In the genomic region with DNA sequence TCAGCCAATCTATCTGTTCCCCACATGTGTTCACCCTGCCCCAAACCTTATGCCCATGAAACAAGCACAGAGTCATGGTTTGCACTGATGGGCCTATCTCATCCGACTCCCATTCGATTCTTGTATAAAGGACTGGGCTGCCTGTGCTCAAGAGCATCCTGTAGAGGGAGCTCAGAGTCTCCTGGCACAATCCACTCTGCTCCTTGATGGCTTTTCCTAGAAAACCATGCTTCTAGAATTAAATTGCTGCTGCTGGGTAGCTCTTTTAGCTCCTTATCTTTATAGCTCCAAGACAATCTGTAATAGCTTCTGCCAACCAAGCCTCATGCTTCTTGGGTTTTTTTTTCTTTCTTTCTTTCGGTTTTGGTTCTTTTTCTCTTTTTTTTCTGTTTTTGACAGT, we compare ENCODE assay signal across 9 cellular contexts. TPM values are rescaled to one million over a fixed set of nuclear protein-coding genes. Genes with fewer than 3 reads are reported as not detected.
DNase-seq lines count a peak whose midpoint lies in the region; ATAC-seq, FAIRE-seq and TF ChIP-seq lines count a peak whose summit lies in the region.
"Had no signal": no experiment of that assay in that cellular context is flagged by ENCODE, and none has a peak within 500 bp of the region (broad histone marks: within the 10 kb centered on the region; RNA-seq: fewer than 3 reads in every experiment).

No MANE protein-coding gene starts in this region.

- no peak overlapping the region for H4K5ac ChIP-seq in mesendoderm (ENCODE audit: low read length)

- H2BK5ac ChIP-seq in mesendoderm (ENCODE audit: low read length): no peak overlapping the region
- H2BK5ac ChIP-seq in neuronal stem cell (ENCODE audit: low read length): no peak overlapping the region

- SMC1A ChIA-PET in GM12878 (lab: Charles Lee; ENCODE audit: uncharacterized antibody, unreplicated experiment): interaction anchor here (0.9 to 1.0 kb wide), 2 partner anchors 20 to 131 kb away, joined by 4 to 5 read pairs; no protein-coding TSS in a partner anchor

- DNase-seq in ELF-1 (ENCODE audit: low read depth, low spot score): peak; percentile 34
- no peak for DNase-seq in MM.1S
- DNase-seq in GM12878 (ENCODE audit: low read depth, low spot score): no peak
- DNase-seq in mesendoderm: peak; percentile 64
- DNase-seq in psoas muscle: no peak
- DNase-seq in neuronal stem cell (ENCODE audit: low spot score): no peak
- DNase-seq in ovary: no peak
- no peak for DNase-seq in stimulated activated CD4-positive, alpha-beta T cell treated with anti-CD3 and anti-CD28 coated beads, Interleukin-12 subunit alpha, Interleukin-12 subunit beta, amount 100 ng/mL, for 4 hours

- H3K14ac ChIP-seq in neuronal stem cell (ENCODE audit: low read length): no peak overlapping the region

- H2BK12ac ChIP-seq in neuronal stem cell (ENCODE audit: low read length): no peak overlapping the region

- H2BK120ac ChIP-seq in mesendoderm (ENCODE audit: low read depth, low read length) (no peak overlapping the region), neuronal stem cell (ENCODE audit: low read depth, low read length) (no peak overlapping the region)

- H2AFZ ChIP-seq in MM.1S (ENCODE audit: low read length) (no peak overlapping the region), GM12878 (ENCODE audit: control insufficient read depth, low read depth, low read length) (no peak overlapping the region), neuronal stem cell (ENCODE audit: low read length) (no peak overlapping the region)

- RAD21 ChIA-PET in GM12878 (lab: Charles Lee; ENCODE audit: unreplicated experiment): interaction anchor here (1.0 to 1.1 kb wide), 2 partner anchors 20 to 131 kb away, joined by 3 to 4 read pairs; no protein-coding TSS in a partner anchor

- no peak overlapping the region for H3K4me3 ChIP-seq in MM.1S (ENCODE audit: low read length)
- no peak overlapping the region for H3K4me3 ChIP-seq in GM12878
- no peak overlapping the region for H3K4me3 ChIP-seq in mesendoderm (ENCODE audit: low read length)
- H3K4me3 ChIP-seq in psoas muscle: no peak overlapping the region
- H3K4me3 ChIP-seq in neuronal stem cell (ENCODE audit: low read length in 2 of 2): no peak overlapping the region
- H3K4me3 ChIP-seq in ovary: no peak overlapping the region

- intact Hi-C loops in GM12878 (cut with micrococcal nuclease; ENCODE audit: unreplicated experiment) (no loop called here), psoas muscle (cut with DNase I) (no loop called here), ovary (cut with DNase I) (no loop called here)

- H3K4ac ChIP-seq in mesendoderm (ENCODE audit: low read depth, low read length) (no peak overlapping the region), neuronal stem cell (ENCODE audit: low read length) (no peak overlapping the region)

- FAIRE-seq in GM12878 (lab: Jason Lieb, UNC): no peak

- no peak overlapping the region for H4K91ac ChIP-seq in neuronal stem cell (ENCODE audit: low read depth, low read length, poor library complexity)

- H3K36me3 ChIP-seq in MM.1S (replicated peaks; ENCODE audit: insufficient read depth, low read length) (no peaks in the 10 kb centered on the region), GM12878 (ENCODE audit: control insufficient read depth in 2 of 2, insufficient read depth in 2 of 2, low read length in 1 of 2) (no peaks in the 10 kb centered on the region), mesendoderm (ENCODE audit: control insufficient read depth, insufficient read depth, low read length) (no peaks in the 10 kb centered on the region), psoas muscle (ENCODE audit: insufficient read depth in 1 of 2, low read depth in 1 of 2) (peaks cover 22 to 59% of the 10 kb centered on the region in 2 donors), neuronal stem cell (replicated peaks in 1 of 2; ENCODE audit: control insufficient read depth in 2 of 2, insufficient read depth in 2 of 2, low read length in 2 of 2) (peaks cover 6 to 49% of the 10 kb centered on the region in 2 donors), ovary (no peaks in the 10 kb centered on the region)

- H3K27ac ChIP-seq in MM.1S (ENCODE audit: low read length) (no peak overlapping the region), GM12878 (ENCODE audit: control insufficient read depth, insufficient read depth) (no peak overlapping the region), mesendoderm (ENCODE audit: low read depth, low read length) (no peak overlapping the region), psoas muscle (no peak overlapping the region), neuronal stem cell (replicated peaks; ENCODE audit: low read length) (no peak overlapping the region), ovary (no peak overlapping the region)

- H3K18ac ChIP-seq in mesendoderm (ENCODE audit: low read length): no peak overlapping the region
- no peak overlapping the region for H3K18ac ChIP-seq in neuronal stem cell (ENCODE audit: low read length)

- H3K23ac ChIP-seq in mesendoderm (ENCODE audit: low read length) (no peak overlapping the region), neuronal stem cell (ENCODE audit: low read depth, low read length, poor library complexity) (no peak overlapping the region)

- H3K4me2 ChIP-seq in MM.1S (ENCODE audit: low read depth, low read length) (no peak overlapping the region), GM12878 (ENCODE audit: control insufficient read depth, insufficient read depth) (no peak overlapping the region), mesendoderm (ENCODE audit: low read length) (no peak overlapping the region), neuronal stem cell (ENCODE audit: insufficient read depth, low read length, poor library complexity, severe bottlenecking) (no peak overlapping the region)

- H3K9me3 ChIP-seq in MM.1S (replicated peaks; ENCODE audit: insufficient read depth, low read length): no peaks in the 10 kb centered on the region
- no peaks in the 10 kb centered on the region for H3K9me3 ChIP-seq in GM12878 (replicated peaks; ENCODE audit: control insufficient read depth, insufficient read depth, low read length)
- H3K9me3 ChIP-seq in psoas muscle: no peaks in the 10 kb centered on the region
- H3K9me3 ChIP-seq in neuronal stem cell (replicated peaks in 1 of 2; ENCODE audit: control insufficient read depth in 2 of 2, insufficient read depth in 1 of 2, low read depth in 1 of 2, low read length in 2 of 2): no peaks in the 10 kb centered on the region
- no peaks in the 10 kb centered on the region for H3K9me3 ChIP-seq in ovary

- no peak overlapping the region for H4K8ac ChIP-seq in mesendoderm (ENCODE audit: low read depth, low read length)
- H4K8ac ChIP-seq in neuronal stem cell (ENCODE audit: low read depth, low read length): no peak overlapping the region

- H3K79me2 ChIP-seq in MM.1S (ENCODE audit: low read length): no peaks in the 10 kb centered on the region
- peaks cover 1% of the 10 kb centered on the region; the same call in 1 of the 2 replicates for H3K79me2 ChIP-seq in GM12878 (ENCODE audit: control insufficient read depth, insufficient read depth, low read length)
- H3K79me2 ChIP-seq in mesendoderm (ENCODE audit: control insufficient read depth, insufficient read depth, low read length): no peaks in the 10 kb centered on the region

- H3F3A ChIP-seq in MM.1S (ENCODE audit: insufficient read depth, low read length): peaks cover 8% of the 10 kb centered on the region; the same call in 1 of the 2 replicates

- 84% methylated on average over 3 of the region's 3 CpGs for WGBS in GM12878 (ENCODE audit: insufficient coverage, insufficient replicate concordance, low lambda C conversion rate, missing lambda C conversion rate)
- no CpG with 5 or more reads among the region's 3 CpGs for WGBS in mesendoderm (ENCODE audit: extremely low coverage, insufficient coverage, low lambda C conversion rate)
- 48 to 54% (median 51%) methylated on average over 3 of the region's 3 CpGs for WGBS in psoas muscle, 3 donors
- no CpG with 5 or more reads among the region's 3 CpGs for WGBS in neuronal stem cell (ENCODE audit: extremely low coverage in 2 of 2, insufficient read length in 2 of 2, insufficient replicate concordance in 1 of 2), 2 donors
- whole genome bisulfite sequencing in ovary, 3 donors: 42 to 51% (median 44%) methylated on average over 3 of the region's 3 CpGs

- CTCF ChIA-PET in GM12878 (lab: Yijun Ruan, JAX): interaction anchor here (1.0 to 1.1 kb wide), 3 partner anchors 19 to 56 kb away, joined by 4 to 8 read pairs (median 5); no protein-coding TSS in a partner anchor

- TF ChIP-seq RAD21 in GM12878 (IDR thresholded peaks at IDR 0.05; ENCODE audit: insufficient read depth, low read depth, low read length): peak; percentile 24; the same call in 1 of the 2 replicates

- H3K9ac ChIP-seq in MM.1S (ENCODE audit: low read length) (no peak overlapping the region), GM12878 (ENCODE audit: control insufficient read depth, insufficient read depth, low read length) (no peak overlapping the region), mesendoderm (ENCODE audit: low read length) (no peak overlapping the region), neuronal stem cell (ENCODE audit: low read depth, low read length, poor library complexity) (no peak overlapping the region)

- H3K4me1 ChIP-seq in MM.1S (ENCODE audit: low read length) (peaks cover 9% of the 10 kb centered on the region; the same call in 1 of the 2 replicates), GM12878 (ENCODE audit: control insufficient read depth, insufficient read depth, low read length) (peaks cover 3% of the 10 kb centered on the region), mesendoderm (ENCODE audit: control insufficient read depth, low read depth, low read length) (no peaks in the 10 kb centered on the region), psoas muscle (peaks cover 6% of the 10 kb centered on the region), neuronal stem cell (ENCODE audit: control insufficient read depth in 2 of 2, insufficient read depth in 1 of 2, low read depth in 1 of 2, low read length in 2 of 2) (peaks cover 0 to 1% of the 10 kb centered on the region in 2 donors), ovary (ENCODE audit: insufficient read depth) (peaks cover 1% of the 10 kb centered on the region)

- TF ChIP-seq CTCF in MM.1S (IDR thresholded peaks at IDR 0.05; ENCODE audit: low read length) (peak; percentile 32; the same call in 1 of the 2 replicates), GM12878 (IDR thresholded peaks at IDR 0.05 in 2 of 3, conservative IDR thresholded peaks at IDR 0.05 in 1 of 3; ENCODE audit: control insufficient read depth in 2 of 3, extremely low read depth in 1 of 3, insufficient read depth in 1 of 3, low read depth in 3 of 3, low read length in 3 of 3) (peak; percentile 40 to 45 (median 44); a peak in 5 of 6 replicates), psoas muscle (IDR thresholded peaks at IDR 0.05) (no peak), ovary (IDR thresholded peaks at IDR 0.05) (no peak)

- H2AK5ac ChIP-seq in mesendoderm (ENCODE audit: low read length) (no peak overlapping the region), neuronal stem cell (ENCODE audit: low read depth, low read length) (no peak overlapping the region)

- H3K56ac ChIP-seq in mesendoderm (ENCODE audit: low read length): no peak overlapping the region

- H4K20me1 ChIP-seq in MM.1S (ENCODE audit: insufficient read depth, low read length) (no peaks in the 10 kb centered on the region), GM12878 (ENCODE audit: control insufficient read depth, insufficient read depth) (no peaks in the 10 kb centered on the region)

- TF ChIP-seq EP300 in GM12878 (IDR thresholded peaks at IDR 0.05; ENCODE audit: borderline replicate concordance in 1 of 2, control insufficient read depth in 1 of 2, low read depth in 2 of 2, low read length in 2 of 2) (no peak), ovary (IDR thresholded peaks at IDR 0.05) (no peak)

- in situ Hi-C loops in GM12878 (cut with MboI): no loop called here

- no peaks in the 10 kb centered on the region for H3K9me2 ChIP-seq in MM.1S (replicated peaks; ENCODE audit: insufficient read depth, low read length)

- no peaks in the 10 kb centered on the region for H3K79me1 ChIP-seq in mesendoderm (ENCODE audit: low read length)
- no peaks in the 10 kb centered on the region for H3K79me1 ChIP-seq in neuronal stem cell (ENCODE audit: low read depth, low read length)

- ATAC-seq in GM12878 (0 out of 3 replicates have a peak, but pooled peaks have one; percentile 17), psoas muscle (no peak)

- H2BK15ac ChIP-seq in mesendoderm (replicated peaks; ENCODE audit: low read depth) (no peak overlapping the region), neuronal stem cell (ENCODE audit: low read length) (no peak overlapping the region)

- H3K27me3 ChIP-seq in MM.1S (replicated peaks; ENCODE audit: insufficient read depth, low read length) (no peaks in the 10 kb centered on the region), GM12878 (replicated peaks in 1 of 2; ENCODE audit: control insufficient read depth in 2 of 2, insufficient read depth in 2 of 2, low read length in 1 of 2) (no peaks in the 10 kb centered on the region), mesendoderm (ENCODE audit: insufficient read depth, low read length, poor library complexity) (no peaks in the 10 kb centered on the region), psoas muscle (ENCODE audit: insufficient read depth in 3 of 3, low read length in 2 of 3) (no peaks in the 10 kb centered on the region), neuronal stem cell (ENCODE audit: control insufficient read depth in 3 of 3, insufficient read depth in 3 of 3, low read depth in 1 of 3, low read length in 3 of 3) (no peaks in the 10 kb centered on the region), ovary (no peaks in the 10 kb centered on the region)

- TF ChIP-seq POLR2A in GM12878 (IDR thresholded peaks at IDR 0.05; ENCODE audit: low read depth, low read length): no peak
- no peak for TF ChIP-seq POLR2A in ovary (IDR thresholded peaks at IDR 0.05)

- no TSS peak for BruUV-seq in GM12878 (replicated peaks; lab: Mats Ljungman, UMichigan)

- POLR2A ChIA-PET in GM12878 (lab: Charles Lee): no interaction called here

RNA-seq across cellular contexts. Expression of a gene that starts 9.7 kb away (rescaled TPM):
- total RNA-seq in GM12878 (2013; cell fraction: nucleolus; rRNA removed): 23.6 and 24.7 TPM in 2 replicates
- total RNA-seq in GM12878 (2014; rRNA removed) (2.0 and 3.5 TPM in 2 replicates), GM12878 (2014; rRNA removed; fragmentation: Illumina TruSeq; extraction: Trizol) (3.0 TPM in 2 replicates), GM12878 (2021) (2.1 and 2.3 TPM in 2 replicates), psoas muscle (1 to 10 TPM; 1.2 to 2.2 (median 1.7) TPM), ovary (1 to 10 TPM; 3.7 to 9.9 (median 6.0) TPM)
- polyA plus RNA-seq in GM12878 (2011; ENCODE audit: low read depth): 2.0 TPM
- polyA plus RNA-seq in GM12878 (2011; rRNA removed) (3.3 and 3.6 TPM in 2 replicates), GM12878 (2014; fragmentation: Illumina TruSeq; extraction: Trizol) (2.0 and 4.7 TPM in 2 replicates), GM12878 (2014; fragmentation: Nextera tagmentation; extraction: Ambion mirVana) (1 to 10 TPM; 1.5 TPM), GM12878 (2014; rRNA removed) (1.0 and 1.4 TPM in 2 replicates), GM12878 (2016; fragmentation: Nextera tagmentation; extraction: Ambion mirVana) (1 to 10 TPM; 1.3 to 3.0 TPM), psoas muscle (1 to 10 TPM in 2 of 3 donors, under 1 TPM in 1; 0.92 to 1.2 (median 1.2) TPM), ovary (1 to 10 TPM; 4.0 to 5.5 TPM)
- 1.7 and 2.0 TPM in 2 replicates for polyA plus RNA-seq in GM12878 (2011; cell fraction: cytosol; rRNA removed)
- 8.6 and 9.0 TPM in 2 replicates for polyA plus RNA-seq in GM12878 (2011; cell fraction: nucleus; rRNA removed)
- 2.0 and 2.3 TPM in 2 replicates for polyA plus RNA-seq in GM12878 (2012)
- 4.9 and 7.4 TPM in 2 replicates for polyA minus RNA-seq in GM12878 (2011; rRNA and poly(A)+ RNA removed)
- polyA minus RNA-seq in GM12878 (2011; cell fraction: cytosol; rRNA and poly(A)+ RNA removed): 1.0 and 1.1 TPM in 2 replicates
- polyA minus RNA-seq in GM12878 (2011; cell fraction: nucleus; rRNA and poly(A)+ RNA removed): 6.0 and 12.3 TPM in 2 replicates
- 1.1 TPM for polyA plus RNA-seq in mesendoderm (2013, experiment 1 of 2)
- 1.1 TPM for polyA plus RNA-seq in mesendoderm (2013, experiment 2 of 2)
- polyA plus RNA-seq in neuronal stem cell (2013, experiment 1 of 2): 4.7 TPM
- polyA plus RNA-seq in neuronal stem cell (2013, experiment 2 of 2): 4.3 TPM

RNA-seq across cellular contexts. Expression of a gene that starts 17.4 kb away (rescaled TPM):
- total RNA-seq in GM12878 (2013; cell fraction: nucleolus; rRNA removed): 17.6 and 19.2 TPM in 2 replicates
- total RNA-seq in GM12878 (2014; rRNA removed): 6.8 and 7.1 TPM in 2 replicates
- 11.5 and 12.0 TPM in 2 replicates for total RNA-seq in GM12878 (2014; rRNA removed; fragmentation: Illumina TruSeq; extraction: Trizol)
- 7.6 and 10.2 TPM in 2 replicates for total RNA-seq in GM12878 (2021)
- polyA plus RNA-seq in GM12878 (2011; ENCODE audit: low read depth): 6.6 TPM
- polyA plus RNA-seq in GM12878 (2011; rRNA removed): 9.9 and 13.9 TPM in 2 replicates
- 4.3 and 5.1 TPM in 2 replicates for polyA plus RNA-seq in GM12878 (2011; cell fraction: cytosol; rRNA removed)
- 11.8 and 14.5 TPM in 2 replicates for polyA plus RNA-seq in GM12878 (2011; cell fraction: nucleus; rRNA removed)
- polyA plus RNA-seq in GM12878 (2012): 6.6 and 10.2 TPM in 2 replicates
- polyA plus RNA-seq in GM12878 (2014; fragmentation: Illumina TruSeq; extraction: Trizol): 11.3 and 13.4 TPM in 2 replicates
- polyA plus RNA-seq in GM12878 (2014; fragmentation: Nextera tagmentation; extraction: Ambion mirVana): 1 to 10 TPM; 3.6 to 4.8 TPM
- polyA plus RNA-seq in GM12878 (2014; rRNA removed): 7.0 and 9.3 TPM in 2 replicates
- polyA plus RNA-seq in GM12878 (2016; fragmentation: Nextera tagmentation; extraction: Ambion mirVana): 1 to 10 TPM; 7.4 to 8.2 TPM
- 9.8 and 12.0 TPM in 2 replicates for polyA minus RNA-seq in GM12878 (2011; rRNA and poly(A)+ RNA removed)
- 1.9 and 2.0 TPM in 2 replicates for polyA minus RNA-seq in GM12878 (2011; cell fraction: cytosol; rRNA and poly(A)+ RNA removed)
- 5.7 and 8.2 TPM in 2 replicates for polyA minus RNA-seq in GM12878 (2011; cell fraction: nucleus; rRNA and poly(A)+ RNA removed)
- polyA plus RNA-seq in mesendoderm (2013, experiment 1 of 2): 8.1 TPM
- polyA plus RNA-seq in mesendoderm (2013, experiment 2 of 2): 7.3 TPM
- total RNA-seq in psoas muscle: 1 to 10 TPM; 3.8 to 7.2 (median 5.4) TPM
- polyA plus RNA-seq in psoas muscle: 1 to 10 TPM; 4.8 to 9.3 (median 6.1) TPM
- polyA plus RNA-seq in neuronal stem cell (2013, experiment 1 of 2): 8.0 TPM
- 8.5 TPM for polyA plus RNA-seq in neuronal stem cell (2013, experiment 2 of 2)
- 10 to 100 TPM in 1 of 7 donors, 1 to 10 TPM in 6; 5.4 to 10.8 (median 8.9) TPM for total RNA-seq in ovary
- 1 to 10 TPM; 6.9 to 9.0 TPM for polyA plus RNA-seq in ovary

RNA-seq across cellular contexts. Expression of a gene that starts 37.6 kb away (rescaled TPM):
- total RNA-seq in GM12878 (2013; cell fraction: nucleolus; rRNA removed): not detected in 2 replicates
- total RNA-seq in GM12878 (2014; rRNA removed) (not detected in 2 replicates), GM12878 (2014; rRNA removed; fragmentation: Illumina TruSeq; extraction: Trizol) (not detected in 2 replicates), GM12878 (2021) (not detected in 2 replicates), psoas muscle (not detected), ovary (not detected)
- polyA plus RNA-seq in GM12878 (2011; ENCODE audit: low read depth): not detected
- polyA plus RNA-seq in GM12878 (2011; rRNA removed) (not detected in 2 replicates), GM12878 (2014; fragmentation: Illumina TruSeq; extraction: Trizol) (not detected in 2 replicates), GM12878 (2014; fragmentation: Nextera tagmentation; extraction: Ambion mirVana) (not detected), GM12878 (2014; rRNA removed) (not detected in 2 replicates), GM12878 (2016; fragmentation: Nextera tagmentation; extraction: Ambion mirVana) (not detected), psoas muscle (not detected), ovary (under 1 TPM in 1 of 2 donors, not detected in 1; 0.10 TPM)
- not detected in 2 replicates for polyA plus RNA-seq in GM12878 (2011; cell fraction: cytosol; rRNA removed)
- not detected in 2 replicates for polyA plus RNA-seq in GM12878 (2011; cell fraction: nucleus; rRNA removed)
- not detected in 2 replicates for polyA plus RNA-seq in GM12878 (2012)
- not detected in 2 replicates for polyA minus RNA-seq in GM12878 (2011; rRNA and poly(A)+ RNA removed)
- polyA minus RNA-seq in GM12878 (2011; cell fraction: cytosol; rRNA and poly(A)+ RNA removed): not detected in 2 replicates
- polyA minus RNA-seq in GM12878 (2011; cell fraction: nucleus; rRNA and poly(A)+ RNA removed): not detected in 2 replicates
- polyA plus RNA-seq in mesendoderm (2013, experiment 1 of 2): not detected
- not detected for polyA plus RNA-seq in mesendoderm (2013, experiment 2 of 2)
- polyA plus RNA-seq in neuronal stem cell (2013, experiment 1 of 2): not detected
- not detected for polyA plus RNA-seq in neuronal stem cell (2013, experiment 2 of 2)
- total RNA-seq: lower leg skin had no signal

RNA-seq across cellular contexts. Expression of a gene that starts 46.8 kb away (rescaled TPM):
- total RNA-seq in GM12878 (2013; cell fraction: nucleolus; rRNA removed): 0.54 and 0.83 TPM in 2 replicates
- total RNA-seq in GM12878 (2014; rRNA removed) (0.90 and 1.0 TPM in 2 replicates), GM12878 (2014; rRNA removed; fragmentation: Illumina TruSeq; extraction: Trizol) (0.55 and 0.67 TPM in 2 replicates), GM12878 (2021) (0.82 and 1.1 TPM in 2 replicates), psoas muscle (not detected), ovary (1 to 10 TPM in 1 of 7 donors, under 1 TPM in 3, not detected in 3; 0.20 to 4.0 (median 0.70) TPM)
- 0.33 TPM for polyA plus RNA-seq in GM12878 (2011; ENCODE audit: low read depth)
- polyA plus RNA-seq in GM12878 (2011; rRNA removed) (0.09 and 0.10 TPM in 2 replicates), GM12878 (2014; fragmentation: Illumina TruSeq; extraction: Trizol) (0.57 and 0.60 TPM in 2 replicates), GM12878 (2014; fragmentation: Nextera tagmentation; extraction: Ambion mirVana) (1 to 10 TPM in 1 of 2 experiments, under 1 TPM in 1; 0.60 to 1.4 TPM), GM12878 (2014; rRNA removed) (0.50 and 0.81 TPM in 2 replicates), GM12878 (2016; fragmentation: Nextera tagmentation; extraction: Ambion mirVana) (1 to 10 TPM; 1.2 to 1.7 TPM), psoas muscle (not detected), ovary (under 1 TPM; 0.05 to 0.10 TPM)
- polyA plus RNA-seq in GM12878 (2011; cell fraction: cytosol; rRNA removed): 0.12 TPM in 2 replicates
- polyA plus RNA-seq in GM12878 (2011; cell fraction: nucleus; rRNA removed): 0.09 and 0.10 TPM in 2 replicates
- 0.39 and 0.79 TPM in 2 replicates for polyA plus RNA-seq in GM12878 (2012)
- polyA minus RNA-seq in GM12878 (2011; rRNA and poly(A)+ RNA removed): 0.26 TPM in 1 of 2 replicates, not detected in the other
- polyA minus RNA-seq in GM12878 (2011; cell fraction: cytosol; rRNA and poly(A)+ RNA removed): not detected in 2 replicates
- polyA minus RNA-seq in GM12878 (2011; cell fraction: nucleus; rRNA and poly(A)+ RNA removed): not detected in 2 replicates
- polyA plus RNA-seq in mesendoderm (2013, experiment 1 of 2): 4.3 TPM
- 4.6 TPM for polyA plus RNA-seq in mesendoderm (2013, experiment 2 of 2)
- not detected for polyA plus RNA-seq in neuronal stem cell (2013, experiment 1 of 2)
- polyA plus RNA-seq in neuronal stem cell (2013, experiment 2 of 2): not detected
- total RNA-seq: lower leg skin had no signal

Comparison
In these comparisons a context has a peak if more than half of its experiments do, and no peak if none do; other contexts are left out.
1. DNase-seq: peak in ELF-1 (single experiment) and mesendoderm (single experiment); none in MM.1S (single experiment), GM12878 (single experiment), psoas muscle (0 of 2), neuronal stem cell (single experiment), ovary (0 of 5) and stimulated activated CD4-positive, alpha-beta T cell treated with anti-CD3 and anti-CD28 coated beads, Interleukin-12 subunit alpha, Interleukin-12 subunit beta, amount 100 ng/mL, for 4 hours (single experiment).
2. CTCF ChIP-seq: peak in MM.1S (single experiment) and GM12878 (3 of 3); none in psoas muscle (single experiment) and ovary (0 of 3).